ENCODE assay signal across 9 cellular contexts in genomic region chr6:225121-225721, GRCh38.
DNase-seq lines count a peak whose midpoint lies in the region; ATAC-seq and TF ChIP-seq lines count a peak whose summit lies in the region.
"Had no signal": no experiment of that assay in that cellular context is flagged by ENCODE, and none has a peak within 500 bp of the region (broad histone marks: within the 10 kb centered on the region; RNA-seq: fewer than 3 reads in every experiment).

No MANE protein-coding gene starts in this region.

- WGBS in tibial nerve, 2 donors: 68 to 76% methylated on average over 20 of the region's 20 CpGs

- H3K36me3 ChIP-seq in tibial nerve: no peaks in the 10 kb centered on the region

- no peak overlapping the region for H3K27ac ChIP-seq in tibial nerve

- H3K27me3 ChIP-seq in tibial nerve: no peaks in the 10 kb centered on the region

- TF ChIP-seq EP300 in tibial nerve (IDR thresholded peaks at IDR 0.05): no peak

- DNase-seq in activated CD4-positive, alpha-beta T cell treated with anti-CD3 and anti-CD28 coated beads for 24 hours (ENCODE audit: low read depth in 2 of 2): peak; percentile 56 to 58
- peak; percentile 35 for DNase-seq in dermis blood vessel endothelial cell
- peak; percentile 31 to 49 (median 42) for DNase-seq in stimulated activated CD4-positive, alpha-beta T cell treated with anti-CD3 and anti-CD28 coated beads, TNF-alpha, amount 100 ng/mL, for 1 hour (ENCODE audit: low read depth in 3 of 3, low spot score in 1 of 3)
- no peak for DNase-seq in tibial nerve (ENCODE audit: low spot score in 2 of 2)
- DNase-seq in SHP77 (lab: John Stamatoyannopoulos, UW): no peak
- no peak for DNase-seq in glomerular visceral epithelial cell (ENCODE audit: extremely low spot score)
- no peak for DNase-seq in nucleus accumbens (lab: John Stamatoyannopoulos, UW)

- no peaks in the 10 kb centered on the region for H3K9me3 ChIP-seq in tibial nerve

- no peaks in the 10 kb centered on the region for H3K4me1 ChIP-seq in tibial nerve

- peak; percentile 22 for ATAC-seq in GM19463 (IDR thresholded peaks at IDR 0.05; ENCODE audit: unreplicated experiment)
- ATAC-seq: left colon had no signal

- no peak for TF ChIP-seq POLR2A in tibial nerve (IDR thresholded peaks at IDR 0.05)

- H3K4me3 ChIP-seq in tibial nerve: peak overlapping the region in 1 of 4 donors; percentile 12

- TF ChIP-seq CTCF in tibial nerve (IDR thresholded peaks at IDR 0.05): no peak

Comparison
In these comparisons a context has a peak if more than half of its experiments do, and no peak if none do; other contexts are left out.
1. DNase-seq: peak in activated CD4-positive, alpha-beta T cell treated with anti-CD3 and anti-CD28 coated beads for 24 hours (2 of 2), dermis blood vessel endothelial cell (single experiment) and stimulated activated CD4-positive, alpha-beta T cell treated with anti-CD3 and anti-CD28 coated beads, TNF-alpha, amount 100 ng/mL, for 1 hour (3 of 3); none in tibial nerve (0 of 2), SHP77 (0 of 2), glomerular visceral epithelial cell (single experiment) and nucleus accumbens (0 of 56).